ENCODE assay signal across 1 cellular context in genomic region chr10:116669080-116669479, GRCh38.
TF ChIP-seq lines count a peak whose summit lies in the region.

No MANE protein-coding gene starts in this region.

TF ChIP-seq in HepG2, 621 proteins besides CTCF, POLR2A, EP300 and RAD21:
- 0 out of 2 replicates have a peak, but pooled peaks have one; percentile 26 for TF ChIP-seq ZBTB38 (CRISPR knock-in tag; IDR thresholded peaks at IDR 0.05)
- no peak for TF ChIP-seq ZNF776 (CRISPR knock-in tag; IDR thresholded peaks at IDR 0.05)
- no peak for TF ChIP-seq MEF2D (CRISPR knock-in tag; IDR thresholded peaks at IDR 0.05)
- TF ChIP-seq ZNF274 (CRISPR knock-in tag; IDR thresholded peaks at IDR 0.05): no peak
